ENCODE assay signal across 1 cellular context in the genomic region with DNA sequence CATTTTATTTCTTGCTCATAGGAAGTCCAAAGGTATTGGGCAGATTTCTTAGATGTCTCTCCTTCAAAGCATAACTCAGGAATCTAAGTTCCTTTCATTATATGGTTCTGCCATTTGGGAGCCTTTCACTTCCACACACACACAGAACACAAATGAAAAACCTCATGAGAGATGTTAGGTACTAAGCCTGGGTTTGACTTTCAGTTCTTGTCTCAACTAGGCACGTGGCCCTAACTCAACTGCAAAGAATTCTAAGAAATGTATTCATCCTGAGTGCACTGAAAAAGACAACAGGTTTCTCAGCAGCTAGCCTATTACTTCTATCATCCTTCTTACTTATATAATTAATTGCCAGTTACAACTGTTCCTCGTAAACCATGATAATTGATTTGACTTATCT.
TF ChIP-seq lines count a peak whose summit lies in the region.

No MANE protein-coding gene starts in this region.

TF ChIP-seq in K562, 482 proteins besides CTCF, POLR2A, EP300 and RAD21 (continued from another document and continues in another):
- TF ChIP-seq, protein P1, sequence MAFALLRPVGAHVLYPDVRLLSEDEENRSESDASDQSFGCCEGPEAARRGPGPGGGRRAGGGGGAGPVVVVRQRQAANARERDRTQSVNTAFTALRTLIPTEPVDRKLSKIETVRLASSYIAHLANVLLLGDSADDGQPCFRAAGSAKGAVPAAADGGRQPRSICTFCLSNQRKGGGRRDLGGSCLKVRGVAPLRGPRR (CRISPR knock-in tag; IDR thresholded peaks at IDR 0.05) = no peak
- TF ChIP-seq ETV6 (IDR thresholded peaks at IDR 0.05; ENCODE audit: borderline replicate concordance in 1 of 2, low read depth in 2 of 2, low read length in 1 of 2) = no peak
- no peak for TF ChIP-seq ETV6 (CRISPR knock-in tag; IDR thresholded peaks at IDR 0.05; ENCODE audit: borderline replicate concordance)
- TF ChIP-seq, protein P2, sequence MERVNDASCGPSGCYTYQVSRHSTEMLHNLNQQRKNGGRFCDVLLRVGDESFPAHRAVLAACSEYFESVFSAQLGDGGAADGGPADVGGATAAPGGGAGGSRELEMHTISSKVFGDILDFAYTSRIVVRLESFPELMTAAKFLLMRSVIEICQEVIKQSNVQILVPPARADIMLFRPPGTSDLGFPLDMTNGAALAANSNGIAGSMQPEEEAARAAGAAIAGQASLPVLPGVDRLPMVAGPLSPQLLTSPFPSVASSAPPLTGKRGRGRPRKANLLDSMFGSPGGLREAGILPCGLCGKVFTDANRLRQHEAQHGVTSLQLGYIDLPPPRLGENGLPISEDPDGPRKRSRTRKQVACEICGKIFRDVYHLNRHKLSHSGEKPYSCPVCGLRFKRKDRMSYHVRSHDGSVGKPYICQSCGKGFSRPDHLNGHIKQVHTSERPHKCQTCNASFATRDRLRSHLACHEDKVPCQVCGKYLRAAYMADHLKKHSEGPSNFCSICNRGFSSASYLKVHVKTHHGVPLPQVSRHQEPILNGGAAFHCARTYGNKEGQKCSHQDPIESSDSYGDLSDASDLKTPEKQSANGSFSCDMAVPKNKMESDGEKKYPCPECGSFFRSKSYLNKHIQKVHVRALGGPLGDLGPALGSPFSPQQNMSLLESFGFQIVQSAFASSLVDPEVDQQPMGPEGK (CRISPR knock-in tag; IDR thresholded peaks at IDR 0.05; ENCODE audit: borderline replicate concordance) = no peak
- no peak for TF ChIP-seq ZNF140 (CRISPR knock-in tag; IDR thresholded peaks at IDR 0.05)
- TF ChIP-seq, protein P3, sequence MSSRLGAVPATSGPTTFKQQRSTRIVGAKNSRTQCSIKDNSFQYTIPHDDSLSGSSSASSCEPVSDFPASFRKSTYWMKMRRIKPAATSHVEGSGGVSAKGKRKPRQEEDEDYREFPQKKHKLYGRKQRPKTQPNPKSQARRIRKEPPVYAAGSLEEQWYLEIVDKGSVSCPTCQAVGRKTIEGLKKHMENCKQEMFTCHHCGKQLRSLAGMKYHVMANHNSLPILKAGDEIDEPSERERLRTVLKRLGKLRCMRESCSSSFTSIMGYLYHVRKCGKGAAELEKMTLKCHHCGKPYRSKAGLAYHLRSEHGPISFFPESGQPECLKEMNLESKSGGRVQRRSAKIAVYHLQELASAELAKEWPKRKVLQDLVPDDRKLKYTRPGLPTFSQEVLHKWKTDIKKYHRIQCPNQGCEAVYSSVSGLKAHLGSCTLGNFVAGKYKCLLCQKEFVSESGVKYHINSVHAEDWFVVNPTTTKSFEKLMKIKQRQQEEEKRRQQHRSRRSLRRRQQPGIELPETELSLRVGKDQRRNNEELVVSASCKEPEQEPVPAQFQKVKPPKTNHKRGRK (tag; IDR thresholded peaks at IDR 0.05) = no peak
- TF ChIP-seq NFYB (IDR thresholded peaks at IDR 0.05; ENCODE audit: extremely low read depth, insufficient read length) = no peak
- TF ChIP-seq ZNF717 (CRISPR knock-in tag; IDR thresholded peaks at IDR 0.05) = no peak
- TF ChIP-seq JUN (IDR thresholded peaks at IDR 0.05; ENCODE audit: borderline replicate concordance, low read depth, low read length) = no peak
- TF ChIP-seq JUN (CRISPR knock-in tag; IDR thresholded peaks at IDR 0.05; ENCODE audit: borderline replicate concordance) = no peak
- TF ChIP-seq RAD51 (IDR thresholded peaks at IDR 0.05; ENCODE audit: borderline replicate concordance, low read depth) = peak; percentile 38; the same call in 1 of the 2 replicates
- TF ChIP-seq ZNF780A (CRISPR knock-in tag; IDR thresholded peaks at IDR 0.05) = no peak
- TF ChIP-seq FOXP1 (CRISPR knock-in tag; IDR thresholded peaks at IDR 0.05) = no peak
- TF ChIP-seq, protein P4, sequence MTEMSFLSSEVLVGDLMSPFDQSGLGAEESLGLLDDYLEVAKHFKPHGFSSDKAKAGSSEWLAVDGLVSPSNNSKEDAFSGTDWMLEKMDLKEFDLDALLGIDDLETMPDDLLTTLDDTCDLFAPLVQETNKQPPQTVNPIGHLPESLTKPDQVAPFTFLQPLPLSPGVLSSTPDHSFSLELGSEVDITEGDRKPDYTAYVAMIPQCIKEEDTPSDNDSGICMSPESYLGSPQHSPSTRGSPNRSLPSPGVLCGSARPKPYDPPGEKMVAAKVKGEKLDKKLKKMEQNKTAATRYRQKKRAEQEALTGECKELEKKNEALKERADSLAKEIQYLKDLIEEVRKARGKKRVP (CRISPR knock-in tag; IDR thresholded peaks at IDR 0.05) = no peak
- TF ChIP-seq, protein P5, sequence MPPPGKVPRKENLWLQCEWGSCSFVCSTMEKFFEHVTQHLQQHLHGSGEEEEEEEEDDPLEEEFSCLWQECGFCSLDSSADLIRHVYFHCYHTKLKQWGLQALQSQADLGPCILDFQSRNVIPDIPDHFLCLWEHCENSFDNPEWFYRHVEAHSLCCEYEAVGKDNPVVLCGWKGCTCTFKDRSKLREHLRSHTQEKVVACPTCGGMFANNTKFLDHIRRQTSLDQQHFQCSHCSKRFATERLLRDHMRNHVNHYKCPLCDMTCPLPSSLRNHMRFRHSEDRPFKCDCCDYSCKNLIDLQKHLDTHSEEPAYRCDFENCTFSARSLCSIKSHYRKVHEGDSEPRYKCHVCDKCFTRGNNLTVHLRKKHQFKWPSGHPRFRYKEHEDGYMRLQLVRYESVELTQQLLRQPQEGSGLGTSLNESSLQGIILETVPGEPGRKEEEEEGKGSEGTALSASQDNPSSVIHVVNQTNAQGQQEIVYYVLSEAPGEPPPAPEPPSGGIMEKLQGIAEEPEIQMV (tag; conservative IDR thresholded peaks at IDR 0.05; ENCODE audit: low read depth) = 0 out of 2 replicates have a peak, but pooled peaks have one; percentile 27
- no peak for TF ChIP-seq POLR2G (IDR thresholded peaks at IDR 0.05; ENCODE audit: low read depth, low read length)
- TF ChIP-seq POLR2B (IDR thresholded peaks at IDR 0.05; ENCODE audit: low read depth, partially characterized antibody) = no peak
- TF ChIP-seq TAF1 (IDR thresholded peaks at IDR 0.05; ENCODE audit: control insufficient read depth, extremely low read depth, insufficient read depth, low read length, severe bottlenecking) = no peak
- peak; percentile 25; the same call in 1 of the 2 replicates for TF ChIP-seq CXXC5 (CRISPR knock-in tag; IDR thresholded peaks at IDR 0.05)
- no peak for TF ChIP-seq MLLT1 (IDR thresholded peaks at IDR 0.05)
- TF ChIP-seq, protein P6, sequence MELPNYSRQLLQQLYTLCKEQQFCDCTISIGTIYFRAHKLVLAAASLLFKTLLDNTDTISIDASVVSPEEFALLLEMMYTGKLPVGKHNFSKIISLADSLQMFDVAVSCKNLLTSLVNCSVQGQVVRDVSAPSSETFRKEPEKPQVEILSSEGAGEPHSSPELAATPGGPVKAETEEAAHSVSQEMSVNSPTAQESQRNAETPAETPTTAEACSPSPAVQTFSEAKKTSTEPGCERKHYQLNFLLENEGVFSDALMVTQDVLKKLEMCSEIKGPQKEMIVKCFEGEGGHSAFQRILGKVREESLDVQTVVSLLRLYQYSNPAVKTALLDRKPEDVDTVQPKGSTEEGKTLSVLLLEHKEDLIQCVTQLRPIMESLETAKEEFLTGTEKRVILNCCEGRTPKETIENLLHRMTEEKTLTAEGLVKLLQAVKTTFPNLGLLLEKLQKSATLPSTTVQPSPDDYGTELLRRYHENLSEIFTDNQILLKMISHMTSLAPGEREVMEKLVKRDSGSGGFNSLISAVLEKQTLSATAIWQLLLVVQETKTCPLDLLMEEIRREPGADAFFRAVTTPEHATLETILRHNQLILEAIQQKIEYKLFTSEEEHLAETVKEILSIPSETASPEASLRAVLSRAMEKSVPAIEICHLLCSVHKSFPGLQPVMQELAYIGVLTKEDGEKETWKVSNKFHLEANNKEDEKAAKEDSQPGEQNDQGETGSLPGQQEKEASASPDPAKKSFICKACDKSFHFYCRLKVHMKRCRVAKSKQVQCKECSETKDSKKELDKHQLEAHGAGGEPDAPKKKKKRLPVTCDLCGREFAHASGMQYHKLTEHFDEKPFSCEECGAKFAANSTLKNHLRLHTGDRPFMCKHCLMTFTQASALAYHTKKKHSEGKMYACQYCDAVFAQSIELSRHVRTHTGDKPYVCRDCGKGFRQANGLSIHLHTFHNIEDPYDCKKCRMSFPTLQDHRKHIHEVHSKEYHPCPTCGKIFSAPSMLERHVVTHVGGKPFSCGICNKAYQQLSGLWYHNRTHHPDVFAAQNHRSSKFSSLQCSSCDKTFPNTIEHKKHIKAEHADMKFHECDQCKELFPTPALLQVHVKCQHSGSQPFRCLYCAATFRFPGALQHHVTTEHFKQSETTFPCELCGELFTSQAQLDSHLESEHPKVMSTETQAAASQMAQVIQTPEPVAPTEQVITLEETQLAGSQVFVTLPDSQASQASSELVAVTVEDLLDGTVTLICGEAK (IDR thresholded peaks at IDR 0.05) = peak; percentile 55; the same call in 1 of the 2 replicates
- TF ChIP-seq, protein P6 (CRISPR knock-in tag; IDR thresholded peaks at IDR 0.05) = no peak
- TF ChIP-seq, protein P7, sequence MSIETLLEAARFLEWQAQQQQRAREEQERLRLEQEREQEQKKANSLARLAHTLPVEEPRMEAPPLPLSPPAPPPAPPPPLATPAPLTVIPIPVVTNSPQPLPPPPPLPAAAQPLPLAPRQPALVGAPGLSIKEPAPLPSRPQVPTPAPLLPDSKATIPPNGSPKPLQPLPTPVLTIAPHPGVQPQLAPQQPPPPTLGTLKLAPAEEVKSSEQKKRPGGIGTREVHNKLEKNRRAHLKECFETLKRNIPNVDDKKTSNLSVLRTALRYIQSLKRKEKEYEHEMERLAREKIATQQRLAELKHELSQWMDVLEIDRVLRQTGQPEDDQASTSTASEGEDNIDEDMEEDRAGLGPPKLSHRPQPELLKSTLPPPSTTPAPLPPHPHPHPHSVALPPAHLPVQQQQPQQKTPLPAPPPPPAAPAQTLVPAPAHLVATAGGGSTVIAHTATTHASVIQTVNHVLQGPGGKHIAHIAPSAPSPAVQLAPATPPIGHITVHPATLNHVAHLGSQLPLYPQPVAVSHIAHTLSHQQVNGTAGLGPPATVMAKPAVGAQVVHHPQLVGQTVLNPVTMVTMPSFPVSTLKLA (conservative IDR thresholded peaks at IDR 0.05) = peak; percentile 27 to 38; a peak in 1 of 4 replicates
- TF ChIP-seq EZH2 (IDR thresholded peaks at IDR 0.05; ENCODE audit: borderline replicate concordance, low read depth, low read length) = no peak
- no peak for TF ChIP-seq TEAD1 (CRISPR knock-in tag; IDR thresholded peaks at IDR 0.05)
- TF ChIP-seq MTA2 (IDR thresholded peaks at IDR 0.05; ENCODE audit: low read depth) = no peak
